15 cellular contexts compared by ENCODE assay signal in genomic region chr13:41178040-41178439, GRCh38. TPM values are rescaled to one million over a fixed set of nuclear protein-coding genes. Genes with fewer than 3 reads are reported as not detected.
DNase-seq lines count a peak whose midpoint lies in the region; ATAC-seq and TF ChIP-seq lines count a peak whose summit lies in the region.
"Had no signal": no experiment of that assay in that cellular context is flagged by ENCODE, and none has a peak within 500 bp of the region (broad histone marks: within the 10 kb centered on the region; RNA-seq: fewer than 3 reads in every experiment).

No MANE protein-coding gene starts in this region.

- CTCF ChIA-PET in MCF 10A (lab: Yijun Ruan, JAX): interaction anchor here (1.0 kb wide), 1 partner anchor 104 kb away, joined by 3 read pairs; no protein-coding TSS in a partner anchor

- TF ChIP-seq CTCF in breast epithelium (IDR thresholded peaks at IDR 0.05): no peak
- TF ChIP-seq CTCF in MCF 10A (IDR thresholded peaks at IDR 0.05; ENCODE audit: unreplicated experiment): no peak
- TF ChIP-seq CTCF in fibroblast of pulmonary artery (IDR thresholded peaks at IDR 0.05; ENCODE audit: low read length, missing control alignments): no peak
- no peak for TF ChIP-seq CTCF in upper lobe of left lung (IDR thresholded peaks at IDR 0.05)
- TF ChIP-seq CTCF in coronary artery (IDR thresholded peaks at IDR 0.05): no peak
- TF ChIP-seq CTCF in GM10266 (IDR thresholded peaks at IDR 0.05; ENCODE audit: control insufficient read depth, insufficient read depth, low read depth, missing control alignments): no peak

- ATAC-seq in activated T-helper 17 cell treated with anti-CD3 and anti-CD28 coated beads, Interleukin-2, amount 50 U/mL, for 72 hours (replicated peaks): peak; percentile 63
- ATAC-seq in upper lobe of left lung (ENCODE audit: low FRiP score in 2 of 2) (peak in 1 of 2 donors; percentile 82), GM19328 (IDR thresholded peaks at IDR 0.05; ENCODE audit: unreplicated experiment) (no peak)

- no peak for TF ChIP-seq POLR2A in breast epithelium (IDR thresholded peaks at IDR 0.05)
- no peak for TF ChIP-seq POLR2A in upper lobe of left lung (IDR thresholded peaks at IDR 0.05)

- no peaks in the 10 kb centered on the region for H3K27me3 ChIP-seq in breast epithelium
- H3K27me3 ChIP-seq in upper lobe of left lung: no peaks in the 10 kb centered on the region
- H3K27me3 ChIP-seq: dorsolateral prefrontal cortex had no signal

- no peaks in the 10 kb centered on the region for H3K4me1 ChIP-seq in breast epithelium
- H3K4me1 ChIP-seq in upper lobe of left lung: no peaks in the 10 kb centered on the region

- BruUV-seq in MCF 10A (replicated peaks; lab: Mats Ljungman, UMichigan): no TSS peak

- POLR2A ChIA-PET in MCF 10A (lab: Yijun Ruan, JAX): no interaction called here

- H3K4me1 Mint-ChIP-seq in MCF 10A (ENCODE audit: insufficient read depth, unreplicated experiment): peaks cover 10% of the 10 kb centered on the region
- H3K4me1 Mint-ChIP-seq in activated T-helper 17 cell treated with anti-CD3 and anti-CD28 coated beads, Interleukin-2, amount 50 U/mL, for 72 hours: peaks cover 12% of the 10 kb centered on the region

- H3K27ac Mint-ChIP-seq in MCF 10A (ENCODE audit: low read depth, unreplicated experiment): no peak overlapping the region
- H3K27ac Mint-ChIP-seq in activated T-helper 17 cell treated with anti-CD3 and anti-CD28 coated beads, Interleukin-2, amount 50 U/mL, for 72 hours: peak overlapping the region; percentile 78

- no peak overlapping the region for H3K4me3 Mint-ChIP-seq in MCF 10A (ENCODE audit: unreplicated experiment)
- no peak overlapping the region for H3K4me3 Mint-ChIP-seq in activated T-helper 17 cell treated with anti-CD3 and anti-CD28 coated beads, Interleukin-2, amount 50 U/mL, for 72 hours

- peaks cover 0 to 27% of the 10 kb centered on the region in 2 donors for H3K9me3 ChIP-seq in breast epithelium
- H3K9me3 ChIP-seq in upper lobe of left lung: peaks cover 0 to 10% (median 6%) of the 10 kb centered on the region in 4 donors

- H3K36me3 Mint-ChIP-seq in MCF 10A (ENCODE audit: insufficient read depth, unreplicated experiment): peaks cover 8% of the 10 kb centered on the region
- H3K36me3 Mint-ChIP-seq in activated T-helper 17 cell treated with anti-CD3 and anti-CD28 coated beads, Interleukin-2, amount 50 U/mL, for 72 hours (ENCODE audit: low read depth): no peaks in the 10 kb centered on the region

- TF ChIP-seq EP300 in upper lobe of left lung (IDR thresholded peaks at IDR 0.05): no peak

- intact Hi-C loops in breast epithelium (cut with DNase I; ENCODE audit: low total_unique reads): no loop called here
- intact Hi-C loops in MCF 10A (cut with micrococcal nuclease): no loop called here

- WGBS in upper lobe of left lung, 2 donors: 61 to 73% methylated on average over 7 of the region's 7 CpGs

- DNase-seq in breast epithelium (ENCODE audit: low spot score in 2 of 2) (no peak), MCF 10A (ENCODE audit: unreplicated experiment) (no peak), fibroblast of pulmonary artery (ENCODE audit: low read depth) (peak; percentile 70), upper lobe of left lung (no peak), coronary artery (ENCODE audit: low spot score) (no peak), GM10266 (ENCODE audit: extremely low spot score) (no peak)
- DNase-seq: activated CD4-positive, alpha-beta T cell treated with anti-CD3 and anti-CD28 coated beads for 4 hours; activated T-cell treated with anti-CD3 and anti-CD28 coated beads, Interleukin-2, amount 50 U/mL, for 1 hour; amygdala; dorsolateral prefrontal cortex; KG1; NCI-H1694 treated with DMSO at 0.1 percent for 48 hours; NCI-H82 had no signal

- peaks cover 7% of the 10 kb centered on the region for H3K9me3 Mint-ChIP-seq in MCF 10A (ENCODE audit: unreplicated experiment)
- peaks cover 8% of the 10 kb centered on the region for H3K9me3 Mint-ChIP-seq in activated T-helper 17 cell treated with anti-CD3 and anti-CD28 coated beads, Interleukin-2, amount 50 U/mL, for 72 hours

- no peaks in the 10 kb centered on the region for H3K27me3 Mint-ChIP-seq in MCF 10A (ENCODE audit: insufficient read depth, unreplicated experiment)
- no peaks in the 10 kb centered on the region for H3K27me3 Mint-ChIP-seq in activated T-helper 17 cell treated with anti-CD3 and anti-CD28 coated beads, Interleukin-2, amount 50 U/mL, for 72 hours

- H3K4me3 ChIP-seq in breast epithelium (no peak overlapping the region), fibroblast of pulmonary artery (replicated peaks; ENCODE audit: low read depth, low read length) (no peak overlapping the region), upper lobe of left lung (no peak overlapping the region), coronary artery (no peak overlapping the region)
- H3K4me3 ChIP-seq: dorsolateral prefrontal cortex had no signal

- H3K36me3 ChIP-seq in breast epithelium: no peaks in the 10 kb centered on the region
- no peaks in the 10 kb centered on the region for H3K36me3 ChIP-seq in upper lobe of left lung

- H3K27ac ChIP-seq in breast epithelium (peak overlapping the region; percentile 17 to 52), upper lobe of left lung (peak overlapping the region in 3 of 4 donors; percentile 1 to 75 (median 59)), coronary artery (no peak overlapping the region)
- H3K27ac ChIP-seq: dorsolateral prefrontal cortex had no signal

RNA-seq across cellular contexts. Expression of gene KBTBD7, which starts 16.3 kb away (rescaled TPM):
- total RNA-seq in breast epithelium (10 to 100 TPM in 1 of 3 donors, 1 to 10 TPM in 2; 5.4 to 15.5 (median 7.9) TPM), MCF 10A (2022) (1.4 and 1.8 TPM in 2 replicates), upper lobe of left lung (1 to 10 TPM; 3.6 to 8.9 (median 7.3) TPM)
- total RNA-seq in activated T-helper 17 cell treated with anti-CD3 and anti-CD28 coated beads, Interleukin-2, amount 50 U/mL, for 72 hours: 1 to 10 TPM; 4.7 to 5.8 TPM

RNA-seq across cellular contexts. Expression of gene KBTBD6, which starts 45.4 kb away (rescaled TPM):
- total RNA-seq in breast epithelium (1 to 10 TPM; 4.6 to 10.0 (median 8.2) TPM), MCF 10A (2022) (8.1 and 8.2 TPM in 2 replicates), upper lobe of left lung (1 to 10 TPM in 5 of 6 donors, under 1 TPM in 1; 0.44 to 7.4 (median 4.8) TPM)
- 1 to 10 TPM; 3.4 to 5.5 TPM for total RNA-seq in activated T-helper 17 cell treated with anti-CD3 and anti-CD28 coated beads, Interleukin-2, amount 50 U/mL, for 72 hours

Comparison
In these comparisons a context has a peak if more than half of its experiments do, and no peak if none do; other contexts are left out.
1. H3K27ac ChIP-seq: peak in breast epithelium (2 of 2) and upper lobe of left lung (3 of 4); none in coronary artery (0 of 2).